24 cellular contexts compared by ENCODE assay signal in the genomic region with DNA sequence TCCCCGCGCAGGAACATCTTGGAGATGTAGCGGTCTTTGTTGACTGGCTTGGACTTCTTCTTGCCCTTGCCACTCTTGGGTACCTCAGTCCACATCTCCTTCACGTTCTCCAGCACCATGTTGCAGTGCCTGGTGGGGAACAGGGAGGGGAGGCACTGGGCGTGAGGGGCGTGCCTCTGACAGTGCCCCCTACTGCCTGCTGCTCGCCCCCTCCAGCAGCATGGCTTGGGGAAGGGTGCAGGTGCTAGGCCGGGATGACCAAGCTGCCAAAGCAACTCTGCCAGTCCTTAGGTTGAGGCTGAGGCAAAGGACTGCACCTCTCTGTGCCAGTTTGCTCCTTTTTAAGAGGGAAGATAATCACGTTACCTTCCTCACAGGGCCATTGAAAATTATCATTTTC. TPM values are rescaled to one million over a fixed set of nuclear protein-coding genes. Genes with fewer than 3 reads are reported as not detected.
DNase-seq lines count a peak whose midpoint lies in the region; ATAC-seq, FAIRE-seq and TF ChIP-seq lines count a peak whose summit lies in the region.
"Had no signal": no experiment of that assay in that cellular context is flagged by ENCODE, and none has a peak within 500 bp of the region (broad histone marks: within the 10 kb centered on the region; RNA-seq: fewer than 3 reads in every experiment).

No MANE protein-coding gene starts in this region.

- H3K4me3 ChIP-seq in IMR-90 (ENCODE audit: insufficient read depth, low read depth, low read length) (no peak overlapping the region), brain microvascular endothelial cell (ENCODE audit: low read depth, low read length) (no peak overlapping the region), pancreas (no peak overlapping the region)
- H3K4me3 ChIP-seq: BLaER1 treated with 17β-estradiol and CSF1 and Interleukin-3, amounts not matched to agents 10 nM and 100 nM; SK-N-MC had no signal

- H3K9me3 Mint-ChIP-seq in natural killer cell = no peaks in the 10 kb centered on the region
- H3K9me3 Mint-ChIP-seq: CD4-positive, alpha-beta memory T cell had no signal

- intact Hi-C loops in IMR-90 (cut with micrococcal nuclease) (no loop called here), pancreas (cut with DNase I) (no loop called here), natural killer cell (cut with micrococcal nuclease) (no loop called here)

- no peaks in the 10 kb centered on the region for H3K9me3 ChIP-seq in IMR-90 (ENCODE audit: control insufficient read depth, insufficient read depth, low read length)
- H3K9me3 ChIP-seq in pancreas = no peaks in the 10 kb centered on the region
- H3K9me3 ChIP-seq: BLaER1 treated with 17β-estradiol and CSF1 and Interleukin-3, amounts not matched to agents 10 nM and 100 nM; Caco-2 had no signal

- in situ Hi-C loops in IMR-90 (cut with MboI; ENCODE audit: low sequenced_read_pairs) = no loop called here
- in situ Hi-C loops in brain microvascular endothelial cell (cut with HindIII; ENCODE audit: low pct_ligation_motif_present, low sequenced_read_pairs) = no loop called here

- no peak overlapping the region for H3K9ac ChIP-seq in IMR-90 (ENCODE audit: low read depth, low read length)

- H3K9me1 ChIP-seq in IMR-90 (ENCODE audit: insufficient read depth, low read length) = peaks cover 4% of the 10 kb centered on the region; the same call in 1 of the 2 replicates

- H4K20me1 ChIP-seq in IMR-90 (ENCODE audit: insufficient read depth, low read length) = peaks cover 10% of the 10 kb centered on the region; the same call in 1 of the 2 replicates

- dilution Hi-C loops in IMR-90 (cut with HindIII; ENCODE audit: low sequenced_read_pairs, unreplicated experiment) = no loop called here

- FAIRE-seq in GM12892 (lab: Jason Lieb, UNC) (no peak), pancreas (lab: Jason Lieb, UNC) (no peak)
- FAIRE-seq: H54 had no signal

- no CpG with 5 or more reads among the region's 9 CpGs for WGBS in IMR-90 (ENCODE audit: extremely low coverage in 2 of 2, insufficient read length in 1 of 2), 2 experiments
- 86 to 91% methylated on average over 9 of the region's 9 CpGs for WGBS in pancreas, 2 donors

- POLR2A ChIA-PET in IMR-90 (lab: Charles Lee; ENCODE audit: unreplicated experiment) = no interaction called here

- ATAC-seq in IMR-90 (ENCODE audit: low read depth) = no peak
- no peak for ATAC-seq in pancreas
- no peak for ATAC-seq in natural killer cell

- TF ChIP-seq RAD21 in IMR-90 (IDR thresholded peaks at IDR 0.05; ENCODE audit: low read length) = no peak

- H3K4ac ChIP-seq in IMR-90 (ENCODE audit: low read depth, low read length) = no peak overlapping the region

- H3K4me2 ChIP-seq in IMR-90 (ENCODE audit: low read depth, low read length) = no peak overlapping the region
- H3K4me2 ChIP-seq: BLaER1 treated with 17β-estradiol and CSF1 and Interleukin-3, amounts not matched to agents 10 nM and 100 nM had no signal

- no peak overlapping the region for H3K14ac ChIP-seq in IMR-90 (replicated peaks; ENCODE audit: low read depth, low read length)

- no peak overlapping the region for H2BK5ac ChIP-seq in IMR-90 (ENCODE audit: low read depth, low read length, poor library complexity, severe bottlenecking)

- H4K91ac ChIP-seq in IMR-90 (ENCODE audit: insufficient read depth, low read depth, low read length) = no peak overlapping the region

- H3K56ac ChIP-seq in IMR-90 (ENCODE audit: extremely low read depth, insufficient read depth, low read length) = no peak overlapping the region

- no peak overlapping the region for H2BK15ac ChIP-seq in IMR-90 (ENCODE audit: low read depth, low read length)

- H3K23ac ChIP-seq in IMR-90 (ENCODE audit: low read depth, low read length) = no peak overlapping the region

- H2AFZ ChIP-seq in IMR-90 (replicated peaks; ENCODE audit: low read length, poor library complexity) = no peak overlapping the region

- H4K8ac ChIP-seq in IMR-90 (ENCODE audit: low read depth in 2 of 2, low read length in 2 of 2) = no peak overlapping the region

- H3K36me3 Mint-ChIP-seq in natural killer cell = no peaks in the 10 kb centered on the region

- H2AK9ac ChIP-seq in IMR-90 (replicated peaks; ENCODE audit: low read depth, low read length, poor library complexity) = no peak overlapping the region

- H2AK5ac ChIP-seq in IMR-90 (ENCODE audit: low read depth, low read length) = no peak overlapping the region

- H2BK120ac ChIP-seq in IMR-90 (ENCODE audit: low read depth, low read length) = no peak overlapping the region

- H3K27ac ChIP-seq in IMR-90 (ENCODE audit: insufficient read depth, low read length) (no peak overlapping the region), brain microvascular endothelial cell (no peak overlapping the region), pancreas (no peak overlapping the region)
- H3K27ac ChIP-seq: BLaER1 treated with 17β-estradiol and CSF1 and Interleukin-3, amounts not matched to agents 10 nM and 100 nM; SK-N-MC had no signal

- TF ChIP-seq CTCF in IMR-90 (conservative IDR thresholded peaks at IDR 0.05; ENCODE audit: low read depth, low read length) (no peak), brain microvascular endothelial cell (IDR thresholded peaks at IDR 0.05; ENCODE audit: low read depth, low read length, missing control alignments) (peak; percentile 6), pancreas (IDR thresholded peaks at IDR 0.05) (no peak), natural killer cell (IDR thresholded peaks at IDR 0.05) (no peak)

- H3K27me3 ChIP-seq in IMR-90 (ENCODE audit: control insufficient read depth, insufficient read depth, low read length) = no peaks in the 10 kb centered on the region
- H3K27me3 ChIP-seq in brain microvascular endothelial cell (replicated peaks) = no peaks in the 10 kb centered on the region
- H3K27me3 ChIP-seq in pancreas = no peaks in the 10 kb centered on the region
- H3K27me3 ChIP-seq: BLaER1 treated with 17β-estradiol and CSF1 and Interleukin-3, amounts not matched to agents 10 nM and 100 nM had no signal

- H4K5ac ChIP-seq in IMR-90 (ENCODE audit: low read depth, low read length) = no peak overlapping the region

- H3K4me1 ChIP-seq in IMR-90 (ENCODE audit: control insufficient read depth, insufficient read depth, low read length) = peaks cover 1% of the 10 kb centered on the region; the same call in 1 of the 2 replicates
- H3K4me1 ChIP-seq in pancreas = peaks cover 0 to 6% (median 0%) of the 10 kb centered on the region in 3 donors
- H3K4me1 ChIP-seq: Caco-2 had no signal

- H3K79me1 ChIP-seq in IMR-90 (ENCODE audit: low read depth in 1 of 2, low read length in 2 of 2) = peaks cover 7 to 34% of the 10 kb centered on the region in 2 experiments; a peak in 3 of 4 replicates

- BruUV-seq in IMR-90 (replicated peaks; lab: Mats Ljungman, UMichigan) = TSS peak; percentile 65

- no peak overlapping the region for H3K18ac ChIP-seq in IMR-90 (ENCODE audit: low read depth, low read length)

- H3K4me1 Mint-ChIP-seq in natural killer cell = peaks cover 11 to 13% of the 10 kb centered on the region in 2 donors

- no peak overlapping the region for H3K4me3 Mint-ChIP-seq in natural killer cell
- H3K4me3 Mint-ChIP-seq: CD4-positive, alpha-beta memory T cell; HFFc6 had no signal

- no peak overlapping the region for H2BK20ac ChIP-seq in IMR-90 (ENCODE audit: low read depth, low read length)

- TF ChIP-seq POLR2A in GM12892 (IDR thresholded peaks at IDR 0.05; ENCODE audit: low read depth, low read length) (peak; percentile 35; the same call in 1 of the 2 replicates), IMR-90 (IDR thresholded peaks at IDR 0.05; ENCODE audit: low read depth, low read length) (no peak)

- DNase-seq in GM12892 (ENCODE audit: insufficient read length) (no peak), IMR-90 (no peak), brain microvascular endothelial cell (no peak), pancreas (no peak), natural killer cell (no peak), NCI-H2107 (lab: John Stamatoyannopoulos, UW) (no peak)
- DNase-seq in stimulated activated CD4-positive, alpha-beta T cell treated with anti-CD3 and anti-CD28 coated beads, Interleukin-15, amount 100 ng/mL, for 24 hours = no peak
- DNase-seq: ACHN; Caco-2; CD4-positive, alpha-beta memory T cell; DMS 273 treated with DMSO at 0.1 percent for 48 hours; DMS79 treated with DMSO at 0.1 percent for 48 hours; HFFc6; KG1; NCI-H1092 treated with DMSO at 0.1 percent for 48 hours; NCI-H146; NCI-H2029; NCI-H2171 treated with DMSO at 0.1 percent for 48 hours; NCI-H526; SHP77 treated with DMSO at 0.1 percent for 48 hours had no signal

- no peaks in the 10 kb centered on the region for H3K27me3 Mint-ChIP-seq in natural killer cell (ENCODE audit: low read depth in 2 of 2)
- H3K27me3 Mint-ChIP-seq: CD4-positive, alpha-beta memory T cell had no signal

- CTCF ChIA-PET in IMR-90 (lab: Yijun Ruan, JAX) = no interaction called here

- H3K36me3 ChIP-seq in IMR-90 (ENCODE audit: control insufficient read depth, insufficient read depth, low read length) = peaks cover 39% of the 10 kb centered on the region
- H3K36me3 ChIP-seq in brain microvascular endothelial cell (replicated peaks) = peaks cover 35% of the 10 kb centered on the region
- H3K36me3 ChIP-seq in pancreas = peaks cover 0 to 20% (median 6%) of the 10 kb centered on the region in 3 donors

- H3K27ac Mint-ChIP-seq in natural killer cell = no peak overlapping the region
- H3K27ac Mint-ChIP-seq: CD4-positive, alpha-beta memory T cell; HFFc6 had no signal

RNA-seq across cellular contexts. Expression of a gene that starts 4.2 kb away (rescaled TPM):
- 623 TPM for polyA plus RNA-seq in GM12892 (2012; ENCODE audit: missing spikeins)
- total RNA-seq in IMR-90 (2012; rRNA removed) (877 and 974 TPM in 2 replicates), pancreas (100 to 1,000 TPM in 5 of 6 donors, 10 to 100 TPM in 1; 77.6 to 141 (median 133) TPM), natural killer cell (100 to 1,000 TPM; 212 to 252 (median 241) TPM)
- polyA plus RNA-seq in IMR-90 (2012; rRNA removed) (587 and 623 TPM in 2 replicates), pancreas (100 to 1,000 TPM; 125 to 183 TPM)
- 388 and 831 TPM in 2 replicates for polyA plus RNA-seq in IMR-90 (2012; cell fraction: cytosol; rRNA removed)
- polyA plus RNA-seq in IMR-90 (2012; cell fraction: nucleus; rRNA removed; ENCODE audit: low replicate concordance) = 88.5 and 316 TPM in 2 replicates

RNA-seq across cellular contexts. Expression of a gene that starts 4.9 kb away (rescaled TPM):
- polyA plus RNA-seq in GM12892 (2012; ENCODE audit: missing spikeins) = 9.0 TPM
- total RNA-seq in IMR-90 (2012; rRNA removed) = 6.6 and 7.8 TPM in 2 replicates
- polyA plus RNA-seq in IMR-90 (2012; rRNA removed) = 11.5 and 12.1 TPM in 2 replicates
- polyA plus RNA-seq in IMR-90 (2012; cell fraction: cytosol; rRNA removed) = 7.4 and 10.5 TPM in 2 replicates
- polyA plus RNA-seq in IMR-90 (2012; cell fraction: nucleus; rRNA removed; ENCODE audit: low replicate concordance) = 14.3 and 20.0 TPM in 2 replicates
- 1 to 10 TPM; 3.4 to 6.3 (median 4.9) TPM for total RNA-seq in pancreas
- polyA plus RNA-seq in pancreas = 1 to 10 TPM; 5.5 to 7.3 TPM
- 10 to 100 TPM in 2 of 3 donors, 1 to 10 TPM in 1; 8.7 to 11.5 (median 10.0) TPM for total RNA-seq in natural killer cell

RNA-seq across cellular contexts. Expression of a gene that starts 19.6 kb away (rescaled TPM):
- 12.4 TPM for polyA plus RNA-seq in GM12892 (2012; ENCODE audit: missing spikeins)
- total RNA-seq in IMR-90 (2012; rRNA removed) (0.18 and 0.28 TPM in 2 replicates), pancreas (10 to 100 TPM in 1 of 6 donors, 1 to 10 TPM in 5; 2.6 to 10.1 (median 6.6) TPM), natural killer cell (10 to 100 TPM; 20.7 to 24.5 (median 21.5) TPM)
- polyA plus RNA-seq in IMR-90 (2012; rRNA removed) (0.63 and 1.2 TPM in 2 replicates), pancreas (10 to 100 TPM; 28.7 to 49.0 TPM)
- polyA plus RNA-seq in IMR-90 (2012; cell fraction: cytosol; rRNA removed) = 0.35 and 0.55 TPM in 2 replicates
- polyA plus RNA-seq in IMR-90 (2012; cell fraction: nucleus; rRNA removed; ENCODE audit: low replicate concordance) = 13.9 and 14.7 TPM in 2 replicates
- total RNA-seq: RPMI7951 had no signal

RNA-seq across cellular contexts. Expression of a gene that starts 43.1 kb away (rescaled TPM):
- 7.3 TPM for polyA plus RNA-seq in GM12892 (2012; ENCODE audit: missing spikeins)
- total RNA-seq in IMR-90 (2012; rRNA removed) = 2.2 and 3.0 TPM in 2 replicates
- 6.8 and 7.0 TPM in 2 replicates for polyA plus RNA-seq in IMR-90 (2012; rRNA removed)
- 4.4 and 7.9 TPM in 2 replicates for polyA plus RNA-seq in IMR-90 (2012; cell fraction: cytosol; rRNA removed)
- 15.3 and 29.9 TPM in 2 replicates for polyA plus RNA-seq in IMR-90 (2012; cell fraction: nucleus; rRNA removed; ENCODE audit: low replicate concordance)
- total RNA-seq in pancreas = 10 to 100 TPM in 4 of 6 donors, 1 to 10 TPM in 2; 6.7 to 11.3 (median 10.7) TPM
- 1 to 10 TPM; 8.3 to 8.7 TPM for polyA plus RNA-seq in pancreas
- 10 to 100 TPM; 24.8 to 35.7 (median 31.1) TPM for total RNA-seq in natural killer cell

RNA-seq across cellular contexts. Expression of a gene that starts 45.6 kb away (rescaled TPM):
- not detected for polyA plus RNA-seq in GM12892 (2012; ENCODE audit: missing spikeins)
- total RNA-seq in IMR-90 (2012; rRNA removed) = not detected in 2 replicates
- polyA plus RNA-seq in IMR-90 (2012; rRNA removed) = not detected in 2 replicates
- not detected in 2 replicates for polyA plus RNA-seq in IMR-90 (2012; cell fraction: cytosol; rRNA removed)
- not detected in 2 replicates for polyA plus RNA-seq in IMR-90 (2012; cell fraction: nucleus; rRNA removed; ENCODE audit: low replicate concordance)
- not detected for total RNA-seq in pancreas
- not detected for polyA plus RNA-seq in pancreas
- not detected for total RNA-seq in natural killer cell
- total RNA-seq: Caco-2; CD4-positive, alpha-beta memory T cell; HFFc6; RPMI7951 had no signal
- polyA plus RNA-seq: CD4-positive, alpha-beta memory T cell had no signal
